Comparison of ENCODE assay signal across 8 cellular contexts in the genomic region with DNA sequence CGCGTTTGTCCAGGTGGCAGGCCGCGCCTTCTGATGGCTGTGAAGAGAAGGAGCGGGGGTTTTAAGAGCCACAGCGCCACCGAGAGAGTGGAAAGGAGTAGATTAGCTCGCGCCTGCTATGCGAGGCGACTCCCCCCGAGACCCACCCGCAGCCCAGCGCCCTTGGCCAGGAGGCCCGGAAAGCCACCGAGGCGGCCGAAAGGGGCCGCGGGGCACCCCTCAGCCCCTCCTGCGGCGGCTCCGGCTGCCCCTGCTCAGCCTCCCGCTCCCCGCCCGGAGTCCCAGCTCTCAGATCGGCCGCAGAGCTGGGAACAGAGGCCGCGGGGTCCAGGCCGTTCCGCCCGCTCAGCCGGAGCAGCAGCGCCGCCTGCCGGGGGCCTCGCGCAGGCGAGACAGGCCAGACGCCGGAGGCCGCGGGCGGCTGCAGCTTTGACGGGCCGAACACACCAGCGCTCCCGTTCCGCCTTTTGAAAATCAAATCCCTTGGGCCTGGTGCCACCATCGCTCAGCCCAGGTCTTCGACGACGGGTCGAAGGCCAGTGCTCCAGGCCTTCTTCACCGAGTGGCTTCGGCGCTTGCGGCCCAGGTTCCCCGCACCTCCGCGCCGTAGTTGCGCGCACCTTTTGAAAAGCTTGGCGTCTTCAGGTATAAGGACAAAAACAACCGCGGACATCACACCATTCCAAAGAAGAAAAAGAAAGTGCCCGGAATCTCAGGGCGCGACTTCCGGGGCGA. TPM values are rescaled to one million over a fixed set of nuclear protein-coding genes. Genes with fewer than 3 reads are reported as not detected.
DNase-seq lines count a peak whose midpoint lies in the region; ATAC-seq and TF ChIP-seq lines count a peak whose summit lies in the region.

No MANE protein-coding gene starts in this region.

- no peaks in the 10 kb centered on the region for H3K36me3 Mint-ChIP-seq in CD4-positive, alpha-beta memory T cell

- TF ChIP-seq POLR2A in gastroesophageal sphincter (IDR thresholded peaks at IDR 0.05) (no peak), transverse colon (IDR thresholded peaks at IDR 0.05) (peak; percentile 30)

- no peaks in the 10 kb centered on the region for H4K20me1 ChIP-seq in osteoblast (ENCODE audit: insufficient read depth, low read length)

- peaks cover 0 to 16% (median 10%) of the 10 kb centered on the region in 4 donors for H3K4me1 Mint-ChIP-seq in CD4-positive, alpha-beta memory T cell

- TF ChIP-seq CTCF in gastroesophageal sphincter (IDR thresholded peaks at IDR 0.05) (peak; percentile 66 to 86 (median 71)), osteoblast (IDR thresholded peaks at IDR 0.05; ENCODE audit: extremely low read depth, low read depth, low read length) (peak; percentile 67), transverse colon (IDR thresholded peaks at IDR 0.05) (peak; percentile 76 to 98 (median 87))

- H3K9me3 Mint-ChIP-seq in CD4-positive, alpha-beta memory T cell = peaks cover 0 to 4% (median 2%) of the 10 kb centered on the region in 8 donors

- TF ChIP-seq EP300 in gastroesophageal sphincter (IDR thresholded peaks at IDR 0.05) (no peak), transverse colon (IDR thresholded peaks at IDR 0.05; ENCODE audit: low read depth) (no peak)

- ATAC-seq in GM19372 (IDR thresholded peaks at IDR 0.05; ENCODE audit: low read depth, unreplicated experiment) = peak; percentile 86
- peak; percentile 79 for ATAC-seq in HG03571 (IDR thresholded peaks at IDR 0.05; ENCODE audit: unreplicated experiment)
- ATAC-seq in gastroesophageal sphincter = peak; percentile 91

- H3K27ac ChIP-seq in CD4-positive, alpha-beta memory T cell (ENCODE audit: low read depth, low read length) = no peak overlapping the region
- H3K27ac ChIP-seq in gastroesophageal sphincter (no peak overlapping the region), osteoblast (ENCODE audit: low read depth, low read length) (no peak overlapping the region), transverse colon (peak overlapping the region; percentile 87 to 97 (median 92))

- H3K4me2 ChIP-seq in osteoblast (ENCODE audit: insufficient read depth, low read length) = peak overlapping the region; percentile 78

- H2AFZ ChIP-seq in osteoblast (ENCODE audit: low read length) = peak overlapping the region; percentile 70

- H3K4me3 ChIP-seq in CD4-positive, alpha-beta memory T cell (ENCODE audit: low read length in 2 of 2) = peak overlapping the region in 1 of 2 donors; percentile 32
- H3K4me3 ChIP-seq in gastroesophageal sphincter (peak overlapping the region; percentile 1 to 49), osteoblast (ENCODE audit: insufficient read depth, low read length) (peak overlapping the region; percentile 66), transverse colon (peak overlapping the region; percentile 13 to 58 (median 46))

- H3K79me2 ChIP-seq in osteoblast (ENCODE audit: insufficient read depth, low read length) = no peaks in the 10 kb centered on the region

- H3K27me3 Mint-ChIP-seq in CD4-positive, alpha-beta memory T cell = peaks cover 41 to 51% of the 10 kb centered on the region in 2 donors

- no peaks in the 10 kb centered on the region for H3K36me3 ChIP-seq in CD4-positive, alpha-beta memory T cell (ENCODE audit: insufficient read depth, low read length)
- no peaks in the 10 kb centered on the region for H3K36me3 ChIP-seq in gastroesophageal sphincter
- no peaks in the 10 kb centered on the region for H3K36me3 ChIP-seq in osteoblast (ENCODE audit: insufficient read depth, low read length)
- H3K36me3 ChIP-seq in transverse colon = no peaks in the 10 kb centered on the region

- in situ Hi-C loops in transverse colon (cut with MboI; ENCODE audit: low pct_ligation_motif_present in 1 of 4, low pct_unique_long_range_greater_than_20kb in 1 of 4, low sequenced_read_pairs in 3 of 4) = no loop called here

- peak in 4 of 5 donors; percentile 42 to 52 (median 46) for DNase-seq in CD4-positive, alpha-beta memory T cell
- DNase-seq in OCI-M1 (lab: John Stamatoyannopoulos, UW) = peak; percentile 78
- DNase-seq in activated effector memory CD4-positive, alpha-beta T cell treated with Interleukin-2 at 50 U/mL for 16 hours = peak; percentile 23
- DNase-seq in osteoblast (ENCODE audit: insufficient read length, low spot score, missing footprints) = peak; percentile 98
- DNase-seq in transverse colon = peak; percentile 87

- no peak overlapping the region for H3K27ac Mint-ChIP-seq in CD4-positive, alpha-beta memory T cell

- H3K9me3 ChIP-seq in CD4-positive, alpha-beta memory T cell (ENCODE audit: control insufficient read depth in 1 of 2, low read length in 2 of 2) = no peaks in the 10 kb centered on the region
- no peaks in the 10 kb centered on the region for H3K9me3 ChIP-seq in gastroesophageal sphincter
- no peaks in the 10 kb centered on the region for H3K9me3 ChIP-seq in osteoblast (ENCODE audit: low read depth, low read length)
- no peaks in the 10 kb centered on the region for H3K9me3 ChIP-seq in transverse colon

- peaks cover 6% of the 10 kb centered on the region for H3K4me1 ChIP-seq in CD4-positive, alpha-beta memory T cell (ENCODE audit: insufficient read depth, low read length)
- H3K4me1 ChIP-seq in gastroesophageal sphincter = peaks cover 0 to 19% (median 11%) of the 10 kb centered on the region in 3 donors
- no peaks in the 10 kb centered on the region for H3K4me1 ChIP-seq in osteoblast (ENCODE audit: insufficient read depth, low read length)
- H3K4me1 ChIP-seq in transverse colon = peaks cover 0 to 51% (median 12%) of the 10 kb centered on the region in 4 donors

- 6% methylated on average over 6 of the region's 73 CpGs; no CpG with 5 or more reads in 1 of the 2 donors for WGBS in gastroesophageal sphincter (ENCODE audit: low coverage in 1 of 2), 2 donors
- 5% methylated on average over 50 of the region's 73 CpGs; no CpG with 5 or more reads in 1 of the 2 donors for WGBS in transverse colon (ENCODE audit: low coverage in 1 of 2), 2 donors

- H3K4me3 Mint-ChIP-seq in CD4-positive, alpha-beta memory T cell = peak overlapping the region; percentile 58 to 82 (median 74)

- POLR2A ChIA-PET in CD4-positive, alpha-beta memory T cell (lab: Charles Lee; ENCODE audit: partially characterized antibody) = no interaction called here

- CTCF ChIA-PET in CD4-positive, alpha-beta memory T cell (lab: Charles Lee; ENCODE audit: partially characterized antibody) = interaction anchor here (0.8 to 2.0 kb wide), 13 partner anchors 11 to 969 kb away, joined by 3 to 10 read pairs (median 3); no protein-coding TSS in a partner anchor

- intact Hi-C loops in CD4-positive, alpha-beta memory T cell (cut with micrococcal nuclease) = loop anchor here (1.0 kb wide), 1 partner anchor 580 kb away; no protein-coding TSS in a partner anchor
- intact Hi-C loops in transverse colon (cut with DNase I; ENCODE audit: low total_unique reads) = no loop called here

- H3K27me3 ChIP-seq in CD4-positive, alpha-beta memory T cell (ENCODE audit: insufficient read depth, low read length) = peaks cover 45% of the 10 kb centered on the region
- peaks cover 94% of the 10 kb centered on the region for H3K27me3 ChIP-seq in gastroesophageal sphincter
- peaks cover 55% of the 10 kb centered on the region for H3K27me3 ChIP-seq in osteoblast (ENCODE audit: insufficient read depth, low read length)
- H3K27me3 ChIP-seq in transverse colon = peaks cover 82% of the 10 kb centered on the region

RNA-seq across cellular contexts. Expression of gene CDX2, which starts 15.3 kb away (rescaled TPM):
- total RNA-seq in CD4-positive, alpha-beta memory T cell = not detected
- not detected for polyA plus RNA-seq in CD4-positive, alpha-beta memory T cell
- total RNA-seq in gastroesophageal sphincter = not detected
- not detected in 2 replicates for total RNA-seq in osteoblast
- 100 to 1,000 TPM; 119 to 199 (median 136) TPM for total RNA-seq in transverse colon

RNA-seq across cellular contexts. Expression of gene PDX1, which starts 34.0 kb away (rescaled TPM):
- not detected for total RNA-seq in CD4-positive, alpha-beta memory T cell
- polyA plus RNA-seq in CD4-positive, alpha-beta memory T cell = not detected
- total RNA-seq in gastroesophageal sphincter = not detected
- not detected in 2 replicates for total RNA-seq in osteoblast
- under 1 TPM in 1 of 4 donors, not detected in 3; 0.16 TPM for total RNA-seq in transverse colon

RNA-seq across cellular contexts. Expression of gene URAD, which starts 34.7 kb away (rescaled TPM):
- total RNA-seq in CD4-positive, alpha-beta memory T cell = not detected
- polyA plus RNA-seq in CD4-positive, alpha-beta memory T cell = not detected
- not detected for total RNA-seq in gastroesophageal sphincter
- not detected in 2 replicates for total RNA-seq in osteoblast
- total RNA-seq in transverse colon = 100 to 1,000 TPM; 124 to 265 (median 168) TPM

Comparison
In these comparisons a context has a peak if more than half of its experiments do, and no peak if none do; other contexts are left out.
1. DNase-seq: peak in every context shown above with its lines; median percentile 98 in osteoblast; 87 in transverse colon; 78 in OCI-M1; 46 in CD4-positive, alpha-beta memory T cell; 23 in activated effector memory CD4-positive, alpha-beta T cell treated with Interleukin-2 at 50 U/mL for 16 hours.
2. H3K27ac ChIP-seq: peak in transverse colon (4 of 4); none in CD4-positive, alpha-beta memory T cell (single experiment), gastroesophageal sphincter (0 of 4) and osteoblast (single experiment).
3. RNA of gene CDX2, which starts 15.3 kb away (total RNA-seq): 119 to 199 TPM in transverse colon; not detected in CD4-positive, alpha-beta memory T cell, not detected in gastroesophageal sphincter and not detected in osteoblast; every median in the first group is over 100 times any median in the second.
4. RNA of gene URAD, which starts 34.7 kb away (total RNA-seq): 124 to 265 TPM in transverse colon; not detected in CD4-positive, alpha-beta memory T cell, not detected in gastroesophageal sphincter and not detected in osteoblast; every median in the first group is over 100 times any median in the second.
5. Peak in every context shown above with its lines, with median percentiles within 50 percentile points of each other: ATAC-seq and CTCF ChIP-seq.